Comparison of ENCODE assay signal across 28 cellular contexts in genomic region chr5:149220750-149221149, GRCh38. TPM values are rescaled to one million over a fixed set of nuclear protein-coding genes. Genes with fewer than 3 reads are reported as not detected.
DNase-seq lines count a peak whose midpoint lies in the region; ATAC-seq, FAIRE-seq and TF ChIP-seq lines count a peak whose summit lies in the region.
"Had no signal": no experiment of that assay in that cellular context is flagged by ENCODE, and none has a peak within 500 bp of the region (broad histone marks: within the 10 kb centered on the region; RNA-seq: fewer than 3 reads in every experiment).

No MANE protein-coding gene starts in this region.

- H3K27me3 ChIP-seq in breast epithelium = no peaks in the 10 kb centered on the region
- H3K27me3 ChIP-seq in PC-3 (ENCODE audit: low read length) = no peaks in the 10 kb centered on the region
- no peaks in the 10 kb centered on the region for H3K27me3 ChIP-seq in HepG2 (ENCODE audit: control insufficient read depth in 1 of 2, insufficient read depth in 2 of 2, low read length in 2 of 2)
- no peaks in the 10 kb centered on the region for H3K27me3 ChIP-seq in subcutaneous abdominal adipose tissue (ENCODE audit: control insufficient read depth in 5 of 5, insufficient read depth in 4 of 5, low read length in 5 of 5)
- H3K27me3 ChIP-seq: BE2C, tibial nerve had no signal

- TF ChIP-seq EP300 in HepG2 (IDR thresholded peaks at IDR 0.05; ENCODE audit: low read depth in 2 of 2, low read length in 2 of 2) (peak in 1 of 2 experiments; percentile 23; a peak in 1 of 4 replicates), HepG2 (CRISPR knock-in tag; IDR thresholded peaks at IDR 0.05; ENCODE audit: borderline replicate concordance) (no peak)

- CTCF ChIA-PET in MCF 10A (lab: Yijun Ruan, JAX) = interaction anchor here (0.5 to 23.1 kb wide), 3 partner anchors 8 to 83 kb away, joined by 3 to 426 read pairs (median 38); partner anchors contain the start of gene ABLIM3
- CTCF ChIA-PET in PC-3 (lab: Charles Lee) = no interaction called here
- CTCF ChIA-PET in HepG2 (lab: Yijun Ruan, JAX; ENCODE audit: low intra/inter-chr PET ratio, low total read pairs) = interaction anchor here (1.0 kb wide), 1 partner anchor 8 kb away, joined by 3 read pairs; no protein-coding TSS in a partner anchor

- H3K36me3 ChIP-seq in breast epithelium (no peaks in the 10 kb centered on the region), PC-3 (ENCODE audit: low read depth, low read length) (0 out of 2 replicates have a peak, but pooled peaks cover 3% of the 10 kb centered on the region), HepG2 (replicated peaks in 1 of 2; ENCODE audit: control insufficient read depth in 1 of 2, insufficient read depth in 2 of 2, low read length in 2 of 2) (no peaks in the 10 kb centered on the region), subcutaneous abdominal adipose tissue (ENCODE audit: control insufficient read depth in 5 of 5, insufficient read depth in 5 of 5, low read length in 5 of 5) (peaks cover 0 to 54% (median 49%) of the 10 kb centered on the region in 5 donors)
- H3K36me3 ChIP-seq: BE2C had no signal

- no peaks in the 10 kb centered on the region for H3K27me3 Mint-ChIP-seq in MCF 10A (ENCODE audit: insufficient read depth, unreplicated experiment)
- H3K27me3 Mint-ChIP-seq in stimulated activated naive B cell treated with anti-CD40 and anti-IgM and Interleukin-4, amounts not matched to agents 10 μg/mL and 1 μg/mL and 100 μg/mL, for 72 hours = peaks cover 6 to 7% of the 10 kb centered on the region in 2 donors
- H3K27me3 Mint-ChIP-seq: activated CD4-positive, alpha-beta T cell treated with anti-CD3 and anti-CD28 coated beads, Interleukin-2, amount 10 ng/mL, durations not matched to agents 7 days and 5 days; activated naive CD4-positive, alpha-beta T cell treated with anti-CD3 and anti-CD28 coated beads, Interleukin-2, amount 50 U/mL, for 24 hours had no signal

- H3K4me1 ChIP-seq in breast epithelium (no peaks in the 10 kb centered on the region), PC-3 (ENCODE audit: insufficient read depth, low read length) (peaks cover 10% of the 10 kb centered on the region; the same call in 1 of the 2 replicates), HepG2 (ENCODE audit: insufficient read depth, low read length) (peaks cover 30% of the 10 kb centered on the region), subcutaneous abdominal adipose tissue (ENCODE audit: control insufficient read depth in 5 of 5, insufficient read depth in 5 of 5, low read length in 5 of 5) (peaks cover 5 to 74% (median 26%) of the 10 kb centered on the region in 5 donors)
- H3K4me1 ChIP-seq: BE2C had no signal

- H4K20me1 ChIP-seq in PC-3 (ENCODE audit: low read length) (no peaks in the 10 kb centered on the region), HepG2 (ENCODE audit: insufficient read depth, low read length) (no peaks in the 10 kb centered on the region)

- peak overlapping the region; percentile 74 for H3K27ac Mint-ChIP-seq in MCF 10A (ENCODE audit: low read depth, unreplicated experiment)
- no peak overlapping the region for H3K27ac Mint-ChIP-seq in stimulated activated naive B cell treated with anti-CD40 and anti-IgM and Interleukin-4, amounts not matched to agents 10 μg/mL and 1 μg/mL and 100 μg/mL, for 72 hours
- H3K27ac Mint-ChIP-seq: activated CD4-positive, alpha-beta T cell treated with anti-CD3 and anti-CD28 coated beads, Interleukin-2, amount 10 ng/mL, durations not matched to agents 7 days and 5 days; activated naive CD4-positive, alpha-beta T cell treated with anti-CD3 and anti-CD28 coated beads, Interleukin-2, amount 50 U/mL, for 24 hours; activated T-helper 1 cell treated with anti-CD3 and anti-CD28 coated beads, Interleukin-12 subunit alpha, Interleukin-12 subunit beta, Interleukin-2, Interleukin-4 antibody, amounts not matched to agents 30 ng/mL and 10 ng/mL and 1 ng/mL, durations not matched to agents 14 hours and 24 hours and 36 hours; endodermal cell had no signal

- no peak for TF ChIP-seq RAD21 in HepG2 (CRISPR knock-in tag; IDR thresholded peaks at IDR 0.05)

- POLR2A ChIA-PET in MCF 10A (lab: Yijun Ruan, JAX) (no interaction called here), PC-3 (lab: Charles Lee; ENCODE audit: unreplicated experiment) (no interaction called here), HepG2 (lab: Yijun Ruan, JAX) (interaction anchor here (1.0 to 1.3 kb wide), 2 partner anchors 47 to 77 kb away, joined by 3 to 15 read pairs; no protein-coding TSS in a partner anchor)

- FAIRE-seq in HepG2 (lab: Jason Lieb, UNC) = peak; percentile 30
- FAIRE-seq: A204.1, astrocyte, colon, GM12892 had no signal

- no peaks in the 10 kb centered on the region for H3F3A ChIP-seq in PC-3 (ENCODE audit: low read length, unreplicated experiment)

- H3K4me3 Mint-ChIP-seq in MCF 10A (ENCODE audit: unreplicated experiment) = no peak overlapping the region
- no peak overlapping the region for H3K4me3 Mint-ChIP-seq in stimulated activated naive B cell treated with anti-CD40 and anti-IgM and Interleukin-4, amounts not matched to agents 10 μg/mL and 1 μg/mL and 100 μg/mL, for 72 hours
- H3K4me3 Mint-ChIP-seq: activated CD4-positive, alpha-beta T cell treated with anti-CD3 and anti-CD28 coated beads, Interleukin-2, amount 10 ng/mL, durations not matched to agents 7 days and 5 days; activated naive CD4-positive, alpha-beta T cell treated with anti-CD3 and anti-CD28 coated beads, Interleukin-2, amount 50 U/mL, for 24 hours; activated T-helper 1 cell treated with anti-CD3 and anti-CD28 coated beads, Interleukin-12 subunit alpha, Interleukin-12 subunit beta, Interleukin-2, Interleukin-4 antibody, amounts not matched to agents 30 ng/mL and 10 ng/mL and 1 ng/mL, durations not matched to agents 14 hours and 24 hours and 36 hours; endodermal cell had no signal

- H3K4me3 ChIP-seq in breast epithelium (no peak overlapping the region), PC-3 (ENCODE audit: low read length) (no peak overlapping the region), HepG2 (replicated peaks in 1 of 3; ENCODE audit: insufficient read depth in 1 of 3, low read depth in 2 of 3, low read length in 3 of 3) (no peak overlapping the region; a peak in 1 of 6 replicates), subcutaneous abdominal adipose tissue (ENCODE audit: low read depth in 1 of 5, low read length in 5 of 5) (no peak overlapping the region)
- H3K4me3 ChIP-seq: tibial nerve had no signal

- H3K9ac ChIP-seq in PC-3 (ENCODE audit: low read length) (no peak overlapping the region), HepG2 (ENCODE audit: insufficient read depth, low read depth, low read length) (peak overlapping the region; percentile 30; the same call in 1 of the 2 replicates), subcutaneous abdominal adipose tissue (ENCODE audit: low read length in 5 of 5) (no peak overlapping the region)
- H3K9ac ChIP-seq: SK-N-SH had no signal

- no TSS peak for BruUV-seq in MCF 10A (replicated peaks; lab: Mats Ljungman, UMichigan)
- BruUV-seq in PC-3 (replicated peaks; lab: Mats Ljungman, UMichigan) = no TSS peak
- no TSS peak for BruUV-seq in HepG2 (replicated peaks; lab: Mats Ljungman, UMichigan)

- intact Hi-C loops in MCF 10A (cut with micrococcal nuclease) = no loop called here
- intact Hi-C loops in breast epithelium (cut with DNase I; ENCODE audit: low total_unique reads) = loop anchor here (10.0 kb wide), 1 partner anchor 66 kb away; no protein-coding TSS in a partner anchor
- intact Hi-C loops in PC-3 (cut with micrococcal nuclease) = no loop called here
- intact Hi-C loops in HepG2 (cut with micrococcal nuclease; ENCODE audit: unreplicated experiment) = loop anchor here (2.0 to 10.0 kb wide), 2 partner anchors 46 to 156 kb away; partner anchors contain the start of gene SH3TC2

- H3K79me2 ChIP-seq in PC-3 (ENCODE audit: low read length) = no peaks in the 10 kb centered on the region
- no peaks in the 10 kb centered on the region for H3K79me2 ChIP-seq in HepG2 (ENCODE audit: insufficient read depth, low read length)

- H3K36me3 Mint-ChIP-seq in MCF 10A (ENCODE audit: insufficient read depth, unreplicated experiment) = peaks cover 72% of the 10 kb centered on the region
- H3K36me3 Mint-ChIP-seq in stimulated activated naive B cell treated with anti-CD40 and anti-IgM and Interleukin-4, amounts not matched to agents 10 μg/mL and 1 μg/mL and 100 μg/mL, for 72 hours = no peaks in the 10 kb centered on the region
- H3K36me3 Mint-ChIP-seq: activated naive CD4-positive, alpha-beta T cell treated with anti-CD3 and anti-CD28 coated beads, Interleukin-2, amount 50 U/mL, for 24 hours had no signal

- in situ Hi-C loops in HepG2 (cut with HindIII; ENCODE audit: extremely low pct_ligation_motif_present, low pct_unique_long_range_greater_than_20kb) = no loop called here

- H3K9me2 ChIP-seq in PC-3 (replicated peaks; ENCODE audit: low read length) = no peaks in the 10 kb centered on the region
- H3K9me2 ChIP-seq: SK-N-SH had no signal

- ATAC-seq in PC-3 (peak; percentile 23), HepG2 (peak; percentile 91), HG02763 (IDR thresholded peaks at IDR 0.05; ENCODE audit: unreplicated experiment) (no peak)
- ATAC-seq in stimulated activated naive B cell treated with anti-CD40 and anti-IgM and Interleukin-4, amounts not matched to agents 10 μg/mL and 1 μg/mL and 100 μg/mL, for 72 hours (replicated peaks) = no peak

- TF ChIP-seq POLR2A in breast epithelium (IDR thresholded peaks at IDR 0.05) (no peak), HepG2 (IDR thresholded peaks at IDR 0.05; ENCODE audit: insufficient read depth in 1 of 2, low read depth in 2 of 2, low read length in 2 of 2) (no peak)

- no peaks in the 10 kb centered on the region for H3K4me1 Mint-ChIP-seq in MCF 10A (ENCODE audit: insufficient read depth, unreplicated experiment)
- peaks cover 0 to 6% of the 10 kb centered on the region in 2 donors for H3K4me1 Mint-ChIP-seq in stimulated activated naive B cell treated with anti-CD40 and anti-IgM and Interleukin-4, amounts not matched to agents 10 μg/mL and 1 μg/mL and 100 μg/mL, for 72 hours
- H3K4me1 Mint-ChIP-seq: activated CD4-positive, alpha-beta T cell treated with anti-CD3 and anti-CD28 coated beads, Interleukin-2, amount 10 ng/mL, durations not matched to agents 7 days and 5 days had no signal

- H3K27ac ChIP-seq in breast epithelium (no peak overlapping the region), PC-3 (ENCODE audit: low read length) (no peak overlapping the region), HepG2 (ENCODE audit: extremely low read length, insufficient read depth, low read length) (peak overlapping the region; percentile 51), subcutaneous abdominal adipose tissue (ENCODE audit: low read depth, low read length) (peak overlapping the region; percentile 15)

- no peaks in the 10 kb centered on the region for H3K9me3 Mint-ChIP-seq in MCF 10A (ENCODE audit: unreplicated experiment)
- H3K9me3 Mint-ChIP-seq in stimulated activated naive B cell treated with anti-CD40 and anti-IgM and Interleukin-4, amounts not matched to agents 10 μg/mL and 1 μg/mL and 100 μg/mL, for 72 hours = no peaks in the 10 kb centered on the region
- H3K9me3 Mint-ChIP-seq: activated CD4-positive, alpha-beta T cell treated with anti-CD3 and anti-CD28 coated beads, Interleukin-2, amount 10 ng/mL, durations not matched to agents 7 days and 5 days; activated naive CD4-positive, alpha-beta T cell treated with anti-CD3 and anti-CD28 coated beads, Interleukin-2, amount 50 U/mL, for 24 hours; activated T-helper 1 cell treated with anti-CD3 and anti-CD28 coated beads, Interleukin-12 subunit alpha, Interleukin-12 subunit beta, Interleukin-2, Interleukin-4 antibody, amounts not matched to agents 30 ng/mL and 10 ng/mL and 1 ng/mL, durations not matched to agents 14 hours and 24 hours and 36 hours; endodermal cell had no signal

- H3K9me3 ChIP-seq in breast epithelium = no peaks in the 10 kb centered on the region
- H3K9me3 ChIP-seq in PC-3 (ENCODE audit: low read length) = no peaks in the 10 kb centered on the region
- H3K9me3 ChIP-seq in HepG2 (ENCODE audit: low read length) = no peaks in the 10 kb centered on the region
- no peaks in the 10 kb centered on the region for H3K9me3 ChIP-seq in subcutaneous abdominal adipose tissue (ENCODE audit: control insufficient read depth in 5 of 5, low read length in 5 of 5)
- H3K9me3 ChIP-seq: BE2C, SK-N-SH, tibial nerve had no signal

- 5% methylated on average over 2 of the region's 2 CpGs for WGBS in HepG2 (ENCODE audit: low lambda C conversion rate)

- DNase-seq in MCF 10A (ENCODE audit: unreplicated experiment) = no peak
- DNase-seq in breast epithelium (ENCODE audit: low spot score in 2 of 2) = no peak
- DNase-seq in PC-3 = no peak
- DNase-seq in HepG2 (ENCODE audit: low spot score) = peak; percentile 87
- no peak for DNase-seq in NOMO-1 treated with dmso at 0.1 percent for 144 hours (lab: John Stamatoyannopoulos, UW; ENCODE audit: unreplicated experiment)
- DNase-seq in stimulated activated naive B cell treated with anti-CD40 and anti-IgM and Interleukin-4, amounts not matched to agents 10 μg/mL and 1 μg/mL and 100 μg/mL, for 72 hours = no peak
- DNase-seq: activated CD4-positive, alpha-beta T cell treated with anti-CD3 and anti-CD28 coated beads, Interleukin-2, amount 10 ng/mL, durations not matched to agents 7 days and 5 days; BE2C; COR-L47; endodermal cell; glutamatergic neuron; NCI-H1092; NCI-H187 treated with DMSO at 0.1 percent for 48 hours; NCI-H446 treated with DMSO at 0.1 percent for 48 hours; NK-92 treated with Interleukin-12 subunit alpha and Interleukin-12 subunit beta, amount 100 ng/mL, for 24 hours; SK-N-SH; stimulated activated CD4-positive, alpha-beta T cell treated with anti-CD3 and anti-CD28 coated beads, Interleukin-2, amount 100 ng/mL, for 48 hours; stimulated activated naive CD4-positive, alpha-beta T cell treated with Interleukin-2 at 50 U/mL for 16 hours; T-helper 2 cell had no signal

- no peak overlapping the region for H2AFZ ChIP-seq in PC-3 (ENCODE audit: low read length)
- no peak overlapping the region for H2AFZ ChIP-seq in HepG2 (ENCODE audit: low read length)

- H3K4me2 ChIP-seq in PC-3 (ENCODE audit: low read length) (no peak overlapping the region), HepG2 (ENCODE audit: low read depth, low read length) (peak overlapping the region; percentile 66)
- H3K4me2 ChIP-seq: SK-N-SH had no signal

- TF ChIP-seq CTCF in MCF 10A (IDR thresholded peaks at IDR 0.05; ENCODE audit: unreplicated experiment) = no peak
- no peak for TF ChIP-seq CTCF in breast epithelium (IDR thresholded peaks at IDR 0.05)
- TF ChIP-seq CTCF in PC-3 (conservative IDR thresholded peaks at IDR 0.05; ENCODE audit: low read depth, low read length) = no peak
- no peak for TF ChIP-seq CTCF in HepG2 (CRISPR knock-in tag; IDR thresholded peaks at IDR 0.05)

RNA-seq across cellular contexts. Expression of gene AFAP1L1, which starts 50.9 kb away (rescaled TPM):
- total RNA-seq in MCF 10A (2022) (4.8 TPM in 2 replicates), breast epithelium (100 to 1,000 TPM in 1 of 3 donors, 10 to 100 TPM in 2; 13.3 to 108 (median 26.5) TPM), PC-3 (2014; rRNA removed) (19.6 and 22.3 TPM in 2 replicates), HepG2 (2016; rRNA removed; fragmentation: Illumina TruSeq; extraction: Trizol) (0.38 and 0.66 TPM in 2 replicates)
- total RNA-seq in HepG2 (2016; cell fraction: cytosol; rRNA removed; fragmentation: Illumina TruSeq; extraction: Trizol; ENCODE audit: low read depth) = not detected in 2 replicates
- total RNA-seq in HepG2 (2016; cell fraction: insoluble cytoplasmic fraction; rRNA removed; fragmentation: Illumina TruSeq; extraction: Trizol) = 0.41 and 0.86 TPM in 2 replicates
- 0.22 and 0.34 TPM in 2 replicates for total RNA-seq in HepG2 (2016; cell fraction: membrane; rRNA removed; fragmentation: Illumina TruSeq; extraction: Trizol)
- total RNA-seq in HepG2 (2016; cell fraction: nucleus; rRNA removed; fragmentation: Illumina TruSeq; extraction: Trizol) = 0.25 and 0.40 TPM in 2 replicates
- polyA plus RNA-seq in HepG2 (2011; rRNA removed) = 0.67 and 1.0 TPM in 2 replicates
- 0.63 and 0.81 TPM in 2 replicates for polyA plus RNA-seq in HepG2 (2011; cell fraction: cytosol; rRNA removed)
- 0.59 and 0.85 TPM in 2 replicates for polyA plus RNA-seq in HepG2 (2011; cell fraction: nucleus; rRNA removed)
- polyA plus RNA-seq in HepG2 (2012) = 1.0 and 1.6 TPM in 2 replicates
- polyA plus RNA-seq in HepG2 (2016; cell fraction: cytosol; fragmentation: Illumina TruSeq; extraction: Trizol; ENCODE audit: low read depth) = 0.14 and 0.25 TPM in 2 replicates
- 0.37 and 0.84 TPM in 2 replicates for polyA plus RNA-seq in HepG2 (2016; cell fraction: insoluble cytoplasmic fraction; fragmentation: Illumina TruSeq; extraction: Trizol; ENCODE audit: low read depth)
- polyA plus RNA-seq in HepG2 (2016; cell fraction: membrane; fragmentation: Illumina TruSeq; extraction: Trizol; ENCODE audit: low read depth) = 0.24 and 0.26 TPM in 2 replicates
- 0.23 and 0.61 TPM in 2 replicates for polyA plus RNA-seq in HepG2 (2016; cell fraction: nucleus; fragmentation: Illumina TruSeq; extraction: Trizol; ENCODE audit: insufficient read depth, low read depth)
- polyA minus RNA-seq in HepG2 (2011; rRNA and poly(A)+ RNA removed; ENCODE audit: low replicate concordance) = 1.3 and 2.6 TPM in 2 replicates
- polyA minus RNA-seq in HepG2 (2011; cell fraction: cytosol; rRNA and poly(A)+ RNA removed) = 0.18 and 0.49 TPM in 2 replicates
- 0.50 and 0.90 TPM in 2 replicates for polyA minus RNA-seq in HepG2 (2011; cell fraction: nucleus; rRNA and poly(A)+ RNA removed)
- total RNA-seq: activated CD4-positive, alpha-beta T cell treated with anti-CD3 and anti-CD28 coated beads, Interleukin-2, amount 10 ng/mL, durations not matched to agents 7 days and 5 days; activated T-helper 1 cell treated with anti-CD3 and anti-CD28 coated beads, Interleukin-12 subunit alpha, Interleukin-12 subunit beta, Interleukin-2, Interleukin-4 antibody, amounts not matched to agents 30 ng/mL and 10 ng/mL and 1 ng/mL, durations not matched to agents 14 hours and 24 hours and 36 hours had no signal

Comparison
In these comparisons a context has a peak if more than half of its experiments do, and no peak if none do; other contexts are left out.
1. intact Hi-C loops: an anchor here in breast epithelium (10.0 kb wide) and HepG2 (2.0 to 10.0 kb wide); none called in MCF 10A and PC-3.
2. H3K27ac ChIP-seq: peak in HepG2 (single experiment) and subcutaneous abdominal adipose tissue (single experiment); none in breast epithelium (0 of 2) and PC-3 (single experiment).
3. ATAC-seq: peak in PC-3 (single experiment) and HepG2 (single experiment); none in stimulated activated naive B cell treated with anti-CD40 and anti-IgM and Interleukin-4, amounts not matched to agents 10 μg/mL and 1 μg/mL and 100 μg/mL, for 72 hours (0 of 2) and HG02763 (single experiment).